2 cellular contexts compared by ENCODE assay signal in genomic region chr7:37285701-37286475, GRCh38.
TF ChIP-seq lines count a peak whose summit lies in the region.

No MANE protein-coding gene starts in this region.

TF ChIP-seq in HEK293, 187 proteins besides CTCF, POLR2A, EP300 and RAD21 (continued from another document):
- TF ChIP-seq PRDM4 (tag by site-specific recombination; IDR thresholded peaks at IDR 0.05), result peak; percentile 40; the same call in 1 of the 2 replicates

TF ChIP-seq in SK-N-SH, 30 proteins besides CTCF, POLR2A, EP300 and RAD21 (continued from another document):
- no peak for TF ChIP-seq POLR2AphosphoS5 (IDR thresholded peaks at IDR 0.05; ENCODE audit: low read depth, low read length)
- TF ChIP-seq NFIC (IDR thresholded peaks at IDR 0.05; ENCODE audit: borderline replicate concordance), result no peak
- no peak for TF ChIP-seq GATA2 (CRISPR knock-in tag; IDR thresholded peaks at IDR 0.05)
- TF ChIP-seq SMC3 (IDR thresholded peaks at IDR 0.05; ENCODE audit: low read depth, low read length), result no peak
